In the genomic region with DNA sequence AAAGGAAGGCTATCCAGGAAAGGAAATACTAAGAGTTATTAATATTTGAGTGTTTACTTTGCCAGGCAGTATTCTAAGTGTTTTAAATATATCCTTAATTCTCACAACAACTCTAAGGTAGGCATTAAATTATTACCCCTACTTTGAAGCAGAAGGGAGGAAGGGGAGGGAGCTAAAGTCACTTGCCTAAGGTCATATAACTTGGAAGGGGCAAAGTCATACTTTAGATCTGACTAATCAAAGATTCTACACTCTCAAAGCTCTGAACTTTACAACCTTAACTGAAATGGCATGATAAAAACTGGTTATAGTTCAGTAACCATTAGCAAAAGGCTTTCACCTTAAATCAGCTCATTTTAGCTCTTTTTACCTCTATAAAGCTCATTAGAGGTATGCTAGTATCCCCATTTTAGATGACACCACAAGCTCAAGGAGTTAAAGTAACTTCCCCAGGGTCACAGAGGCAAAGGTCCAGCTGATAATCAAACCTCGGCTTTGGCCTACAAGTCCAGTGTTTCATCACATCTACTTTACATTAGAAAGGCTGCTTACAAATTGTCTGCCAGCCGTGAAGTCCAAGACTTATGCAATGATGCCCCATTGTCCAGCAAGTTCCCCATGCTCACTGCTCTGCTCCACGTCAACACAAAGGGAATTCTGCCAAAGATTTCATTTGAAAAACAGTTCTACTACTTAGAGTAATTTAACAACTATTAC, we compare ENCODE assay signal across 10 cellular contexts.
DNase-seq lines count a peak whose midpoint lies in the region; ATAC-seq lines count a peak whose summit lies in the region.
"Had no signal": no experiment of that assay in that cellular context is flagged by ENCODE, and none has a peak within 500 bp of the region (broad histone marks: within the 10 kb centered on the region; RNA-seq: fewer than 3 reads in every experiment).

No MANE protein-coding gene starts in this region.

- H3K27me3 ChIP-seq in adipocyte (replicated peaks; ENCODE audit: control insufficient read depth, insufficient read depth, low read length), result no peaks in the 10 kb centered on the region

- H3K4me1 ChIP-seq in adipocyte (ENCODE audit: control insufficient read depth, insufficient read depth, low read length), result peaks cover 58% of the 10 kb centered on the region

- H3K9me3 ChIP-seq in adipocyte (ENCODE audit: control insufficient read depth, low read length), result no peaks in the 10 kb centered on the region

- H3K36me3 ChIP-seq in adipocyte (ENCODE audit: control insufficient read depth, insufficient read depth, low read length, severe bottlenecking), result no peaks in the 10 kb centered on the region

- ATAC-seq in Right ventricle myocardium superior (ENCODE audit: poor library complexity) (peak; percentile 88), GM18861 (IDR thresholded peaks at IDR 0.05; ENCODE audit: unreplicated experiment) (no peak)

- peak; percentile 61 for DNase-seq in EL
- DNase-seq in adipocyte (ENCODE audit: low read depth), result peak; percentile 70
- DNase-seq in Right ventricle myocardium superior, result peak; percentile 49
- peak; percentile 57 for DNase-seq in pons (ENCODE audit: low spot score)
- DNase-seq in retina, result no peak
- DNase-seq in DMS153 (lab: John Stamatoyannopoulos, UW), result no peak
- DNase-seq in hepatic stellate cell (ENCODE audit: low spot score), result no peak
- DNase-seq: GDM1, NCI-H1105 treated with DMSO at 0.1 percent for 48 hours had no signal

- H3K9ac ChIP-seq in adipocyte (ENCODE audit: low read length), result no peak overlapping the region

- intact Hi-C loops in Right ventricle myocardium superior (cut with DNase I), result no loop called here

- no peak overlapping the region for H3K4me3 ChIP-seq in adipocyte (ENCODE audit: low read length)

Comparison
In these comparisons a context has a peak if more than half of its experiments do, and no peak if none do; other contexts are left out.
1. DNase-seq: peak in EL (single experiment), adipocyte (single experiment), Right ventricle myocardium superior (single experiment) and pons (single experiment); none in retina (single experiment), DMS153 (single experiment) and hepatic stellate cell (single experiment).